ENCODE assay signal across 9 cellular contexts in the genomic region with DNA sequence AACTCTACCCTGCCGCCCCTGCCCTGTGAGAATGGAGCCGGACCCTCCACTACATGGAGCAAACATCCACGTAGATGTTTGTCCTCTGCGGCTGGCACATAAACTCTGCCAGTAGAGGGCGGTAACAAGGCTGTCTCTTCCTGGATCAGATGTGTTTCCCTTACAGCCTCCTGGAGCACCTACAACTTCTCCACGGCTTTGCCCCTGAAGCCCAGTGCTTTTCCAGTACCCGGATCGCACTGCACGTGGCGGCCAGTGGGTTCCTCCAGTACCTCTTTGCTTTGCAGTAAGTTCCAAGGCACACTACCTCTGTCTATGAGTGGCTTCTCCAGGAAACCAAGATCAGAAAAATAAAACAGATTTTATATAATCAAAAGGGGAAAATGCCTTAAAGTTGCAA.
DNase-seq lines count a peak whose midpoint lies in the region; TF ChIP-seq lines count a peak whose summit lies in the region.
"Had no signal": no experiment of that assay in that cellular context is flagged by ENCODE, and none has a peak within 500 bp of the region (broad histone marks: within the 10 kb centered on the region; RNA-seq: fewer than 3 reads in every experiment).

No MANE protein-coding gene starts in this region.

- TF ChIP-seq CTCF in VCaP (conservative IDR thresholded peaks at IDR 0.05) (peak; percentile 60), neural crest cell (conservative IDR thresholded peaks at IDR 0.05) (peak; percentile 65), ascending aorta (IDR thresholded peaks at IDR 0.05) (no peak)

- no peaks in the 10 kb centered on the region for H3K36me3 Mint-ChIP-seq in neural crest cell (ENCODE audit: low read depth)

- no peak overlapping the region for H3K27ac Mint-ChIP-seq in neural crest cell (ENCODE audit: unreplicated experiment)

- H3K4me1 Mint-ChIP-seq in neural crest cell = peaks cover 18% of the 10 kb centered on the region

- DNase-seq in DMS53 (lab: John Stamatoyannopoulos, UW) (peak; percentile 71), DMS53 treated with DMSO at 0.1 percent for 48 hours (lab: John Stamatoyannopoulos, UW; ENCODE audit: unreplicated experiment) (no peak), KBM-7 (peak; percentile 44), neural crest cell (ENCODE audit: low read depth, low spot score) (peak; percentile 27), ascending aorta (ENCODE audit: low spot score in 2 of 2) (no peak), DMS114 treated with DMSO at 0.1 percent for 48 hours (lab: John Stamatoyannopoulos, UW; ENCODE audit: unreplicated experiment) (no peak)
- no peak for DNase-seq in NK-92 treated with Interleukin-12 subunit alpha and Interleukin-12 subunit beta, amount 100 ng/mL, for 24 hours (lab: John Stamatoyannopoulos, UW)

- no peaks in the 10 kb centered on the region for H3K4me1 ChIP-seq in ascending aorta
- H3K4me1 ChIP-seq: A549 had no signal

- H3K36me3 ChIP-seq in ascending aorta = no peaks in the 10 kb centered on the region

- intact Hi-C loops in ascending aorta (cut with DNase I) = no loop called here

- H3K9me3 ChIP-seq in ascending aorta = no peaks in the 10 kb centered on the region

- H3K27me3 Mint-ChIP-seq in neural crest cell (ENCODE audit: low read depth) = no peaks in the 10 kb centered on the region

- in situ Hi-C loops in KBM-7 (cut with MboI; ENCODE audit: low pct_unique_long_range_greater_than_20kb, low sequenced_read_pairs) = no loop called here

- H3K27ac ChIP-seq in VCaP = no peak overlapping the region
- no peak overlapping the region for H3K27ac ChIP-seq in ascending aorta
- H3K27ac ChIP-seq: A549 had no signal

- no peak overlapping the region for H3K4me3 Mint-ChIP-seq in neural crest cell

- peaks cover 4% of the 10 kb centered on the region for H3K9me3 Mint-ChIP-seq in neural crest cell

- no peak overlapping the region for H3K4me3 ChIP-seq in ascending aorta
- H3K4me3 ChIP-seq: A549 had no signal

- H3K27me3 ChIP-seq in ascending aorta = no peaks in the 10 kb centered on the region

Comparison
In these comparisons a context has a peak if more than half of its experiments do, and no peak if none do; other contexts are left out.
1. DNase-seq: peak in DMS53 (single experiment), KBM-7 (single experiment) and neural crest cell (single experiment); none in DMS53 treated with DMSO at 0.1 percent for 48 hours (single experiment), ascending aorta (0 of 2), DMS114 treated with DMSO at 0.1 percent for 48 hours (single experiment) and NK-92 treated with Interleukin-12 subunit alpha and Interleukin-12 subunit beta, amount 100 ng/mL, for 24 hours (single experiment).
2. CTCF ChIP-seq: peak in VCaP (single experiment) and neural crest cell (single experiment); none in ascending aorta (0 of 3).